In genomic region chr6:161594412-161594811, GRCh38 we compare ENCODE assay signal across 24 cellular contexts.
DNase-seq lines count a peak whose midpoint lies in the region; ATAC-seq, FAIRE-seq and TF ChIP-seq lines count a peak whose summit lies in the region.
"Had no signal": no experiment of that assay in that cellular context is flagged by ENCODE, and none has a peak within 500 bp of the region (broad histone marks: within the 10 kb centered on the region; RNA-seq: fewer than 3 reads in every experiment).

No MANE protein-coding gene starts in this region.

- ATAC-seq in HepG2 = no peak
- no peak for ATAC-seq in right lobe of liver
- ATAC-seq in left lobe of liver = no peak
- ATAC-seq: A549; CD8-positive, alpha-beta T cell had no signal

- FAIRE-seq in HepG2 (lab: Jason Lieb, UNC) (no peak), TTC549 (lab: Jason Lieb, UNC) (peak; percentile 57), frontal cortex (lab: Jason Lieb, UNC) (peak; percentile 65)
- FAIRE-seq: A549, D721Med, G401.6, GM12891, GM19239 had no signal

- H3K36me3 Mint-ChIP-seq in neural crest cell (ENCODE audit: low read depth) = no peaks in the 10 kb centered on the region

- H3K27me3 Mint-ChIP-seq in neural crest cell (ENCODE audit: low read depth) = no peaks in the 10 kb centered on the region
- H3K27me3 Mint-ChIP-seq: B cell; CD4-positive, alpha-beta T cell had no signal

- no peak for DNase-seq in HepG2 (ENCODE audit: low spot score)
- DNase-seq in right lobe of liver = no peak
- DNase-seq in frontal cortex (ENCODE audit: low spot score in 2 of 2) = no peak
- DNase-seq in neural crest cell (ENCODE audit: low read depth, low spot score) = no peak
- DNase-seq in left lobe of liver (ENCODE audit: low spot score) = no peak
- DNase-seq in nucleus accumbens (lab: John Stamatoyannopoulos, UW) = no peak
- no peak for DNase-seq in inferior parietal cortex (ENCODE audit: extremely low spot score)
- DNase-seq: AML-193; Caco-2; Calu3; CD4-positive, alpha-beta T cell; CD8-positive, alpha-beta T cell; DMS79 treated with DMSO at 0.1 percent for 48 hours; GF-D8 had no signal

- no peak overlapping the region for H3K27ac ChIP-seq in HepG2 (ENCODE audit: extremely low read length, insufficient read depth, low read length)
- H3K27ac ChIP-seq in right lobe of liver = no peak overlapping the region
- H3K27ac ChIP-seq: 22Rv1; A549; BLaER1 treated with 17β-estradiol and CSF1 and Interleukin-3, amounts not matched to agents 10 nM and 100 nM; C4-2B had no signal

- H3K9me3 Mint-ChIP-seq in neural crest cell = peaks cover 6% of the 10 kb centered on the region

- intact Hi-C loops in HepG2 (cut with micrococcal nuclease; ENCODE audit: unreplicated experiment) (no loop called here), right lobe of liver (cut with DNase I) (no loop called here)

- TF ChIP-seq EP300 in HepG2 (IDR thresholded peaks at IDR 0.05; ENCODE audit: low read depth in 2 of 2, low read length in 2 of 2) = no peak
- TF ChIP-seq EP300 in HepG2 (CRISPR knock-in tag; IDR thresholded peaks at IDR 0.05; ENCODE audit: borderline replicate concordance) = no peak

- H3K4me3 ChIP-seq in HepG2 (replicated peaks in 1 of 3; ENCODE audit: insufficient read depth in 1 of 3, low read depth in 2 of 3, low read length in 3 of 3) (no peak overlapping the region), right lobe of liver (no peak overlapping the region)
- H3K4me3 ChIP-seq: A549; BLaER1 treated with 17β-estradiol and CSF1 and Interleukin-3, amounts not matched to agents 10 nM and 100 nM had no signal

- TF ChIP-seq CTCF in HepG2 (CRISPR knock-in tag; IDR thresholded peaks at IDR 0.05) (no peak), right lobe of liver (IDR thresholded peaks at IDR 0.05) (no peak), neural crest cell (conservative IDR thresholded peaks at IDR 0.05) (no peak)

- H3K4me2 ChIP-seq in HepG2 (ENCODE audit: low read depth, low read length) = no peak overlapping the region
- H3K4me2 ChIP-seq: A549; BLaER1 treated with 17β-estradiol and CSF1 and Interleukin-3, amounts not matched to agents 10 nM and 100 nM had no signal

- H2AFZ ChIP-seq in HepG2 (ENCODE audit: low read length) = no peak overlapping the region

- H3K36me3 ChIP-seq in HepG2 (replicated peaks in 1 of 2; ENCODE audit: control insufficient read depth in 1 of 2, insufficient read depth in 2 of 2, low read length in 2 of 2) = no peaks in the 10 kb centered on the region
- H3K36me3 ChIP-seq in right lobe of liver = no peaks in the 10 kb centered on the region
- H3K36me3 ChIP-seq: BLaER1 treated with 17β-estradiol and CSF1 and Interleukin-3, amounts not matched to agents 10 nM and 100 nM had no signal

- H3K27me3 ChIP-seq in HepG2 (ENCODE audit: control insufficient read depth in 1 of 2, insufficient read depth in 2 of 2, low read length in 2 of 2) (no peaks in the 10 kb centered on the region), right lobe of liver (no peaks in the 10 kb centered on the region)
- H3K27me3 ChIP-seq: BLaER1 treated with 17β-estradiol and CSF1 and Interleukin-3, amounts not matched to agents 10 nM and 100 nM had no signal

- in situ Hi-C loops in HepG2 (cut with HindIII; ENCODE audit: extremely low pct_ligation_motif_present, low pct_unique_long_range_greater_than_20kb) = no loop called here

- WGBS in HepG2 (ENCODE audit: low lambda C conversion rate) = 0% methylated on average over 1 of the region's 1 CpG
- WGBS in right lobe of liver (ENCODE audit: insufficient coverage, low coverage, low lambda C conversion rate, missing lambda C conversion rate) = 70% methylated on average over 1 of the region's 1 CpG

- H3K4me1 Mint-ChIP-seq in neural crest cell = no peaks in the 10 kb centered on the region
- H3K4me1 Mint-ChIP-seq: B cell had no signal

- peak overlapping the region; percentile 58 for H3K27ac Mint-ChIP-seq in neural crest cell (ENCODE audit: unreplicated experiment)
- H3K27ac Mint-ChIP-seq: B cell; CD4-positive, alpha-beta T cell; CD8-positive, alpha-beta T cell had no signal

- TF ChIP-seq RAD21 in HepG2 (CRISPR knock-in tag; IDR thresholded peaks at IDR 0.05) = no peak

- TF ChIP-seq POLR2A in HepG2 (IDR thresholded peaks at IDR 0.05; ENCODE audit: insufficient read depth in 1 of 2, low read depth in 2 of 2, low read length in 2 of 2) = no peak
- no peak for TF ChIP-seq POLR2A in right lobe of liver (IDR thresholded peaks at IDR 0.05)

- no TSS peak for BruUV-seq in HepG2 (replicated peaks; lab: Mats Ljungman, UMichigan)

- H4K20me1 ChIP-seq in HepG2 (ENCODE audit: insufficient read depth, low read length) = no peaks in the 10 kb centered on the region
- H4K20me1 ChIP-seq: BLaER1 treated with 17β-estradiol and CSF1 and Interleukin-3, amounts not matched to agents 10 nM and 100 nM had no signal

- H3K9ac ChIP-seq in HepG2 (ENCODE audit: insufficient read depth, low read depth, low read length) = no peak overlapping the region
- H3K9ac ChIP-seq: BLaER1 treated with 17β-estradiol and CSF1 and Interleukin-3, amounts not matched to agents 10 nM and 100 nM had no signal

- H3K4me1 ChIP-seq in HepG2 (ENCODE audit: insufficient read depth, low read length) (no peaks in the 10 kb centered on the region), right lobe of liver (no peaks in the 10 kb centered on the region)
- H3K4me1 ChIP-seq: A549; BLaER1 treated with 17β-estradiol and CSF1 and Interleukin-3, amounts not matched to agents 10 nM and 100 nM; Caco-2 had no signal

- H3K79me2 ChIP-seq in HepG2 (ENCODE audit: insufficient read depth, low read length) = no peaks in the 10 kb centered on the region

- H3K4me3 Mint-ChIP-seq in neural crest cell = no peak overlapping the region
- H3K4me3 Mint-ChIP-seq: B cell; CD4-positive, alpha-beta T cell; CD8-positive, alpha-beta T cell had no signal

- POLR2A ChIA-PET in HepG2 (lab: Yijun Ruan, JAX) = no interaction called here

- CTCF ChIA-PET in HepG2 (lab: Yijun Ruan, JAX; ENCODE audit: low intra/inter-chr PET ratio, low total read pairs) = no interaction called here

- H3K9me3 ChIP-seq in HepG2 (ENCODE audit: low read length) (no peaks in the 10 kb centered on the region), right lobe of liver (no peaks in the 10 kb centered on the region)
- H3K9me3 ChIP-seq: A549, Caco-2 had no signal

TF ChIP-seq in HepG2, 621 proteins besides CTCF, POLR2A, EP300 and RAD21:
- TF ChIP-seq CREB1 (IDR thresholded peaks at IDR 0.05) (peak; percentile 64), CREB1 (CRISPR knock-in tag; IDR thresholded peaks at IDR 0.05) (no peak), ATF7 (IDR thresholded peaks at IDR 0.05) (peak; percentile 82), ATF7 (CRISPR knock-in tag; IDR thresholded peaks at IDR 0.05) (no peak), THAP9 (CRISPR knock-in tag; IDR thresholded peaks at IDR 0.05; ENCODE audit: borderline replicate concordance) (no peak)
